ENCODE assay signal across 20 cellular contexts in the genomic region with DNA sequence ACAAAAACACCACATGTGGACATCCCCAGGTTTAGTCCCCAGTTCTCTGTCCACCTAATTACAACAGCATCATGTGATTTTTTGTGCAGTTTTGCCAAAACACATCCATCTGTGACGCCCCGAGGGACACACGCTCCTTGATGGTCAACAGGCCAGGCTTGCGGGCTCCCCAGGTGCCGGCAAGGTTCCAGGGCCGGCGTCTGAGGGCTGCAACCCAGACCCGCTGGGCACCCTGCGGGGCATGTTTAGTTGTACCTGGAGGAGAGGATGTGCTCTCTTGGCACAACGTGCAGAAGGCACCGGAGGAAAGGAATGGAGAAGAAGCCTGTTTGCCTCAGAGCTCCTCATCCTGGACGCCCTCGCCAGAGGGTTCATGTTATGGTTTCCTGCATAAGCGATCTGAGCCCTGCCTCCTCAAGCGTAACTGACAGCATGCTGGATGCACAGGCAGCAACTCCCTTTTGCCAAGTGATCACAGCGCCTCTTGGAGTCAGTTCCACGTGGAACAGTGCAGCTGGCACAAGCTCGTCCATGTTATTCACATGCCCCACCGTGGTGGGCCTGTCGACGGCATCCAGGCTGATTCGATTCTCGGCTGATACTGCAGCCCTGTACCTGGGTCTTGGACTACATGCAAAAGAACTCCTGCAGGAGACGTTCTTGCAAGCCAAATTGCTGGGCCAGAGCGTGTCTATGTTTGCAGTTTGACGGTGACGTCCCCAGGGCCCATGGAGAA. TPM values are rescaled to one million over a fixed set of nuclear protein-coding genes. Genes with fewer than 3 reads are reported as not detected.
A peak's percentile ranks its signal among the peaks of the same experiment; 100 is the strongest.
DNase-seq lines count a peak whose midpoint lies in the region; ATAC-seq and TF ChIP-seq lines count a peak whose summit lies in the region.
"Had no signal": no experiment of that assay in that cellular context is flagged by ENCODE, and none has a peak within 500 bp of the region (broad histone marks: within the 10 kb centered on the region; RNA-seq: fewer than 3 reads in every experiment).

No MANE protein-coding gene starts in this region.

- H3K4me3 ChIP-seq in vagina, result no peak overlapping the region
- H3K4me3 ChIP-seq: K562 had no signal

- ATAC-seq in natural killer cell, result no peak
- no peak for ATAC-seq in natural killer cell treated with Interleukin-12 subunit alpha and Interleukin-12 subunit beta and Interleukin-15 and Interleukin-18, amount 100 ng/mL, for 72 hours
- no peak for ATAC-seq in omental fat pad (ENCODE audit: low FRiP score)
- ATAC-seq: activated CD8-positive, alpha-beta T cell treated with anti-CD3 and anti-CD28 coated beads, Interleukin-2, amount 10 ng/mL, durations not matched to agents 7 days and 5 days; activated naive CD4-positive, alpha-beta T cell treated with anti-CD3 and anti-CD28 coated beads, Interleukin-2, amount 50 U/mL, for 72 hours; K562; stimulated activated naive CD8-positive, alpha-beta T cell treated with anti-CD3 and anti-CD28 coated beads, Interleukin-15, Interleukin-2, amounts not matched to agents 100 U/mL and 50 U/mL, for 24 hours had no signal

- DNase-seq in natural killer cell (peak; percentile 10), cerebellar cortex (ENCODE audit: low spot score) (peak; percentile 64), mucosa of gallbladder (ENCODE audit: low spot score) (peak; percentile 7), vagina (ENCODE audit: extremely low spot score in 2 of 2) (peak; percentile 82 to 87), RPMI8226 (no peak), T1000 (lab: John Stamatoyannopoulos, UW) (no peak), omental fat pad (ENCODE audit: low spot score) (no peak)
- no peak for DNase-seq in natural killer cell treated with Interleukin-12 subunit alpha and Interleukin-12 subunit beta and Interleukin-15 and Interleukin-18, amount 100 ng/mL, for 72 hours (ENCODE audit: low spot score)
- DNase-seq: activated CD8-positive, alpha-beta T cell treated with anti-CD3 and anti-CD28 coated beads, Interleukin-2, amount 10 ng/mL, durations not matched to agents 7 days and 5 days; CD4-positive, CD25-positive, alpha-beta regulatory T cell; cerebellar nuclear complex; GDM1; GOT3; NCI-H1436; NCI-H526 treated with DMSO at 0.1 percent for 48 hours; SIG-M5; stimulated activated naive CD8-positive, alpha-beta T cell treated with anti-CD3 and anti-CD28 coated beads, Interleukin-15, Interleukin-2, amounts not matched to agents 100 U/mL and 50 U/mL, for 24 hours; T-helper 9 cell had no signal

- H3K9me3 Mint-ChIP-seq in natural killer cell, result no peaks in the 10 kb centered on the region
- H3K9me3 Mint-ChIP-seq in natural killer cell treated with Interleukin-12 subunit alpha and Interleukin-12 subunit beta and Interleukin-15 and Interleukin-18, amount 100 ng/mL, for 72 hours, result no peaks in the 10 kb centered on the region
- H3K9me3 Mint-ChIP-seq: activated naive CD4-positive, alpha-beta T cell treated with anti-CD3 and anti-CD28 coated beads, Interleukin-2, amount 50 U/mL, for 72 hours had no signal

- no peaks in the 10 kb centered on the region for H3K9me3 ChIP-seq in vagina

- H3K27ac ChIP-seq in vagina, result no peak overlapping the region

- H3K4me1 ChIP-seq in vagina, result no peaks in the 10 kb centered on the region

- TF ChIP-seq CTCF in natural killer cell (IDR thresholded peaks at IDR 0.05) (no peak), vagina (IDR thresholded peaks at IDR 0.05) (no peak), omental fat pad (IDR thresholded peaks at IDR 0.05) (no peak)

- H3K4me3 Mint-ChIP-seq in natural killer cell, result no peak overlapping the region
- no peak overlapping the region for H3K4me3 Mint-ChIP-seq in natural killer cell treated with Interleukin-12 subunit alpha and Interleukin-12 subunit beta and Interleukin-15 and Interleukin-18, amount 100 ng/mL, for 72 hours
- H3K4me3 Mint-ChIP-seq: activated CD8-positive, alpha-beta T cell treated with anti-CD3 and anti-CD28 coated beads, Interleukin-2, amount 10 ng/mL, durations not matched to agents 7 days and 5 days; CD4-positive, CD25-positive, alpha-beta regulatory T cell had no signal

- no peaks in the 10 kb centered on the region for H3K36me3 ChIP-seq in vagina

- H3K27ac Mint-ChIP-seq in natural killer cell, result no peak overlapping the region
- no peak overlapping the region for H3K27ac Mint-ChIP-seq in natural killer cell treated with Interleukin-12 subunit alpha and Interleukin-12 subunit beta and Interleukin-15 and Interleukin-18, amount 100 ng/mL, for 72 hours
- H3K27ac Mint-ChIP-seq: activated CD8-positive, alpha-beta T cell treated with anti-CD3 and anti-CD28 coated beads, Interleukin-2, amount 10 ng/mL, durations not matched to agents 7 days and 5 days; activated naive CD4-positive, alpha-beta T cell treated with anti-CD3 and anti-CD28 coated beads, Interleukin-2, amount 50 U/mL, for 72 hours had no signal

- no peaks in the 10 kb centered on the region for H3K27me3 ChIP-seq in vagina

- TF ChIP-seq POLR2A in vagina (IDR thresholded peaks at IDR 0.05), result no peak

- H3K36me3 Mint-ChIP-seq in natural killer cell, result no peaks in the 10 kb centered on the region
- no peaks in the 10 kb centered on the region for H3K36me3 Mint-ChIP-seq in natural killer cell treated with Interleukin-12 subunit alpha and Interleukin-12 subunit beta and Interleukin-15 and Interleukin-18, amount 100 ng/mL, for 72 hours
- H3K36me3 Mint-ChIP-seq: activated naive CD4-positive, alpha-beta T cell treated with anti-CD3 and anti-CD28 coated beads, Interleukin-2, amount 50 U/mL, for 72 hours; CD4-positive, CD25-positive, alpha-beta regulatory T cell had no signal

- intact Hi-C loops in natural killer cell (cut with micrococcal nuclease) (no loop called here), vagina (cut with DNase I) (no loop called here)

- H3K4me1 Mint-ChIP-seq in natural killer cell, result no peaks in the 10 kb centered on the region
- no peaks in the 10 kb centered on the region for H3K4me1 Mint-ChIP-seq in natural killer cell treated with Interleukin-12 subunit alpha and Interleukin-12 subunit beta and Interleukin-15 and Interleukin-18, amount 100 ng/mL, for 72 hours (ENCODE audit: low read depth in 2 of 2)
- H3K4me1 Mint-ChIP-seq: CD4-positive, CD25-positive, alpha-beta regulatory T cell had no signal

- H3K27me3 Mint-ChIP-seq in natural killer cell (ENCODE audit: low read depth in 2 of 2), result no peaks in the 10 kb centered on the region
- H3K27me3 Mint-ChIP-seq in natural killer cell treated with Interleukin-12 subunit alpha and Interleukin-12 subunit beta and Interleukin-15 and Interleukin-18, amount 100 ng/mL, for 72 hours, result no peaks in the 10 kb centered on the region
- H3K27me3 Mint-ChIP-seq: CD4-positive, CD25-positive, alpha-beta regulatory T cell had no signal

RNA-seq across cellular contexts. Expression of gene JAKMIP3, which starts 41.6 kb away (rescaled TPM):
- under 1 TPM; 0.19 to 0.45 (median 0.20) TPM for total RNA-seq in natural killer cell
- under 1 TPM in 1 of 2 donors, not detected in 1; 0.05 TPM for total RNA-seq in natural killer cell treated with Interleukin-12 subunit alpha and Interleukin-12 subunit beta and Interleukin-15 and Interleukin-18, amount 100 ng/mL, for 72 hours
- 1.1 TPM for total RNA-seq in mucosa of gallbladder
- total RNA-seq in vagina, result 0.49 TPM
- under 1 TPM; 0.13 to 0.79 (median 0.37) TPM for total RNA-seq in omental fat pad

Comparison
In these comparisons a context has a peak if more than half of its experiments do, and no peak if none do; other contexts are left out.
1. DNase-seq: peak in natural killer cell (single experiment), cerebellar cortex (single experiment), mucosa of gallbladder (single experiment) and vagina (2 of 2); none in natural killer cell treated with Interleukin-12 subunit alpha and Interleukin-12 subunit beta and Interleukin-15 and Interleukin-18, amount 100 ng/mL, for 72 hours (single experiment), RPMI8226 (single experiment), T1000 (single experiment) and omental fat pad (single experiment).